In genomic region chr1:220885971-220886370, GRCh38 we compare ENCODE assay signal across 17 cellular contexts. TPM values are rescaled to one million over a fixed set of nuclear protein-coding genes. Genes with fewer than 3 reads are reported as not detected.
A peak's percentile ranks its signal among the peaks of the same experiment; 100 is the strongest.
DNase-seq lines count a peak whose midpoint lies in the region; ATAC-seq, FAIRE-seq and TF ChIP-seq lines count a peak whose summit lies in the region.
"Had no signal": no experiment of that assay in that cellular context is flagged by ENCODE, and none has a peak within 500 bp of the region (broad histone marks: within the 10 kb centered on the region; RNA-seq: fewer than 3 reads in every experiment).

No MANE protein-coding gene starts in this region.

- no peak for TF ChIP-seq EP300 in sigmoid colon (IDR thresholded peaks at IDR 0.05)

- H3K79me2 ChIP-seq in Karpas-422 (ENCODE audit: low read length) = no peaks in the 10 kb centered on the region

- peaks cover 68 to 85% (median 79%) of the 10 kb centered on the region in 5 donors for H3K27me3 Mint-ChIP-seq in naive thymus-derived CD4-positive, alpha-beta T cell

- no peak overlapping the region for H2AFZ ChIP-seq in Karpas-422 (ENCODE audit: low read length)

- TF ChIP-seq POLR2A in sigmoid colon (IDR thresholded peaks at IDR 0.05) = no peak

- H3K9me2 ChIP-seq in Karpas-422 (replicated peaks; ENCODE audit: insufficient read depth, low read length) = no peaks in the 10 kb centered on the region

- DNase-seq in Karpas-422 (peak; percentile 19), frontal cortex (ENCODE audit: low spot score in 2 of 2) (peak; percentile 6 to 17), sigmoid colon (no peak)
- no peak for DNase-seq in naive thymus-derived CD4-positive, alpha-beta T cell
- no peak for DNase-seq in stimulated activated CD4-positive, alpha-beta T cell treated with anti-CD3 and anti-CD28 coated beads, Interleukin-4, amount 100 ng/mL, for 1 hour
- DNase-seq: BE2C; CD8-positive, alpha-beta T cell; COR-L47; DMS153; DMS79 treated with DMSO at 0.1 percent for 48 hours; EL had no signal

- POLR2A ChIA-PET in naive thymus-derived CD4-positive, alpha-beta T cell (lab: Charles Lee) = no interaction called here

- H3K4me1 ChIP-seq in Karpas-422 (ENCODE audit: low read length) (no peaks in the 10 kb centered on the region), sigmoid colon (peaks cover 0 to 69% (median 62%) of the 10 kb centered on the region in 4 donors)
- no peaks in the 10 kb centered on the region for H3K4me1 ChIP-seq in naive thymus-derived CD4-positive, alpha-beta T cell (ENCODE audit: control insufficient read depth in 2 of 2, insufficient read depth in 2 of 2, low read length in 2 of 2)
- H3K4me1 ChIP-seq: BE2C had no signal

- no peak overlapping the region for H3K4me2 ChIP-seq in Karpas-422 (ENCODE audit: low read depth, low read length, poor library complexity, severe bottlenecking)
- H3K4me2 ChIP-seq: A549 had no signal

- CTCF ChIA-PET in naive thymus-derived CD4-positive, alpha-beta T cell (lab: Charles Lee) = no interaction called here

- no peak overlapping the region for H3K4me3 Mint-ChIP-seq in naive thymus-derived CD4-positive, alpha-beta T cell
- H3K4me3 Mint-ChIP-seq: CD8-positive, alpha-beta T cell had no signal

- H3K27me3 ChIP-seq in Karpas-422 (ENCODE audit: low read length) = no peaks in the 10 kb centered on the region
- peaks cover 0 to 5% (median 0%) of the 10 kb centered on the region in 3 donors for H3K27me3 ChIP-seq in sigmoid colon
- no peaks in the 10 kb centered on the region for H3K27me3 ChIP-seq in naive thymus-derived CD4-positive, alpha-beta T cell (ENCODE audit: control insufficient read depth in 2 of 2, insufficient read depth in 2 of 2, low read length in 2 of 2)

- no peak overlapping the region for H3K4me3 ChIP-seq in Karpas-422 (ENCODE audit: low read length)
- H3K4me3 ChIP-seq in sigmoid colon = no peak overlapping the region
- no peak overlapping the region for H3K4me3 ChIP-seq in naive thymus-derived CD4-positive, alpha-beta T cell (ENCODE audit: low read length)
- H3K4me3 ChIP-seq: A549 had no signal

- no peak for ATAC-seq in naive thymus-derived CD4-positive, alpha-beta T cell
- ATAC-seq in HG03139 (IDR thresholded peaks at IDR 0.05; ENCODE audit: unreplicated experiment) = no peak
- ATAC-seq: A549; CD8-positive, alpha-beta T cell; HepG2 had no signal

- peaks cover 0 to 6% (median 0%) of the 10 kb centered on the region in 11 donors for H3K9me3 Mint-ChIP-seq in naive thymus-derived CD4-positive, alpha-beta T cell
- H3K9me3 Mint-ChIP-seq: CD8-positive, alpha-beta T cell had no signal

- intact Hi-C loops in sigmoid colon (cut with DNase I) = loop anchor here (2.0 to 10.0 kb wide), 2 partner anchors 147 to 1159 kb away; no protein-coding TSS in a partner anchor
- intact Hi-C loops in naive thymus-derived CD4-positive, alpha-beta T cell (cut with micrococcal nuclease) = no loop called here

- WGBS in sigmoid colon, 2 donors = 81 to 84% methylated on average over 3 of the region's 3 CpGs

- no peak overlapping the region for H3K9ac ChIP-seq in Karpas-422 (ENCODE audit: low read length)

- no peaks in the 10 kb centered on the region for H3K36me3 Mint-ChIP-seq in naive thymus-derived CD4-positive, alpha-beta T cell
- H3K36me3 Mint-ChIP-seq: CD8-positive, alpha-beta T cell had no signal

- no peaks in the 10 kb centered on the region for H4K20me1 ChIP-seq in Karpas-422 (ENCODE audit: insufficient read depth, low read depth, low read length)

- H3K4me1 Mint-ChIP-seq in naive thymus-derived CD4-positive, alpha-beta T cell = peaks cover 3 to 10% (median 4%) of the 10 kb centered on the region in 7 donors

- H3K27ac Mint-ChIP-seq in naive thymus-derived CD4-positive, alpha-beta T cell = no peak overlapping the region
- H3K27ac Mint-ChIP-seq: CD8-positive, alpha-beta T cell had no signal

- no peak overlapping the region for H3K27ac ChIP-seq in Karpas-422 (ENCODE audit: low read length)
- peak overlapping the region in 3 of 4 donors; percentile 95 to 100 (median 99) for H3K27ac ChIP-seq in sigmoid colon
- no peak overlapping the region for H3K27ac ChIP-seq in naive thymus-derived CD4-positive, alpha-beta T cell (ENCODE audit: low read depth, low read length)
- H3K27ac ChIP-seq: A549 had no signal

- no peaks in the 10 kb centered on the region for H3K36me3 ChIP-seq in Karpas-422 (ENCODE audit: insufficient read depth, low read length)
- H3K36me3 ChIP-seq in sigmoid colon = peaks cover 13 to 34% (median 16%) of the 10 kb centered on the region in 4 donors
- no peaks in the 10 kb centered on the region for H3K36me3 ChIP-seq in naive thymus-derived CD4-positive, alpha-beta T cell (ENCODE audit: control insufficient read depth in 2 of 3, insufficient read depth in 3 of 3, low read length in 3 of 3)

- no peaks in the 10 kb centered on the region for H3K9me3 ChIP-seq in Karpas-422 (ENCODE audit: low read length)
- H3K9me3 ChIP-seq in sigmoid colon = no peaks in the 10 kb centered on the region
- no peaks in the 10 kb centered on the region for H3K9me3 ChIP-seq in naive thymus-derived CD4-positive, alpha-beta T cell (ENCODE audit: control insufficient read depth in 2 of 3, low read length in 3 of 3)
- H3K9me3 ChIP-seq: A549, BE2C had no signal

- TF ChIP-seq CTCF in sigmoid colon (IDR thresholded peaks at IDR 0.05) = no peak

- FAIRE-seq in frontal cortex (lab: Jason Lieb, UNC) = no peak
- FAIRE-seq: A549, G401.6, GM12892, HepG2, HTR-8/SVneo had no signal

RNA-seq across cellular contexts. Expression of gene HLX, which starts 6.7 kb away (rescaled TPM):
- not detected in 2 replicates for total RNA-seq in Karpas-422 (2014; rRNA removed; shearing (Covaris generic); ENCODE audit: low replicate concordance)
- total RNA-seq in frontal cortex = 0.82 TPM
- total RNA-seq in sigmoid colon = 10 to 100 TPM; 28.2 to 53.5 (median 37.8) TPM
- 10 to 100 TPM in 1 of 3 donors, 1 to 10 TPM in 1, under 1 TPM in 1; 0.92 to 10.7 (median 9.0) TPM for polyA plus RNA-seq in sigmoid colon
- 10 to 100 TPM in 1 of 5 experiments, 1 to 10 TPM in 2, under 1 TPM in 1, not detected in 1; 0.27 to 11.0 (median 2.1) TPM for total RNA-seq in naive thymus-derived CD4-positive, alpha-beta T cell
- not detected for polyA plus RNA-seq in naive thymus-derived CD4-positive, alpha-beta T cell
- total RNA-seq: CD8-positive, alpha-beta T cell had no signal

Comparison
In these comparisons a context has a peak if more than half of its experiments do, and no peak if none do; other contexts are left out.
1. DNase-seq: peak in Karpas-422 (single experiment) and frontal cortex (2 of 2); none in sigmoid colon (single experiment), naive thymus-derived CD4-positive, alpha-beta T cell (0 of 9) and stimulated activated CD4-positive, alpha-beta T cell treated with anti-CD3 and anti-CD28 coated beads, Interleukin-4, amount 100 ng/mL, for 1 hour (single experiment).
2. H3K27ac ChIP-seq: peak in sigmoid colon (3 of 4); none in Karpas-422 (single experiment) and naive thymus-derived CD4-positive, alpha-beta T cell (single experiment).